Comparison of ENCODE assay signal across 30 cellular contexts in genomic region chr2:36301843-36302242, GRCh38.
"Had no signal": no experiment of that assay in that cellular context is flagged by ENCODE, and none has a peak within 500 bp of the region (broad histone marks: within the 10 kb centered on the region; RNA-seq: fewer than 3 reads in every experiment).

No MANE protein-coding gene starts in this region.

- ATAC-seq: activated CD8-positive, alpha-beta memory T cell treated with anti-CD3 and anti-CD28 coated beads, Interleukin-2, amount 10 ng/mL, durations not matched to agents 7 days and 5 days; activated naive CD4-positive, alpha-beta T cell treated with anti-CD3 and anti-CD28 coated beads, Interleukin-2, amount 50 U/mL, for 72 hours; activated T-cell treated with anti-CD3 and anti-CD28 coated beads, Interleukin-2, amount 50 U/mL, for 72 hours; body of pancreas; effector memory CD8-positive, alpha-beta T cell; foreskin keratinocyte; gastrocnemius medialis; heart left ventricle had no signal

- H3K27ac ChIP-seq: adrenal gland, body of pancreas, esophagus muscularis mucosa, foreskin keratinocyte, gastrocnemius medialis, heart left ventricle had no signal

- H3K4me1 ChIP-seq: adrenal gland, body of pancreas, esophagus muscularis mucosa, foreskin keratinocyte, gastrocnemius medialis, heart left ventricle had no signal

- H3K36me3 ChIP-seq: adrenal gland, esophagus muscularis mucosa, gastrocnemius medialis, heart left ventricle had no signal

- H3K27me3 Mint-ChIP-seq: activated CD4-positive, alpha-beta T cell treated with anti-CD3 and anti-CD28 coated beads, Interleukin-2, amount 10 ng/mL, durations not matched to agents 7 days and 5 days; activated CD8-positive, alpha-beta memory T cell treated with anti-CD3 and anti-CD28 coated beads, Interleukin-2, amount 10 ng/mL, durations not matched to agents 7 days and 5 days; activated naive CD4-positive, alpha-beta T cell treated with anti-CD3 and anti-CD28 coated beads, Interleukin-2, amount 10 ng/mL, durations not matched to agents 7 days and 5 days; activated T-cell treated with anti-CD3 and anti-CD28 coated beads, Interleukin-2, amount 50 U/mL, for 24 hours; effector memory CD8-positive, alpha-beta T cell had no signal

- H3K36me3 Mint-ChIP-seq: activated naive CD4-positive, alpha-beta T cell treated with anti-CD3 and anti-CD28 coated beads, Interleukin-2, amount 10 ng/mL, durations not matched to agents 7 days and 5 days had no signal

- DNase-seq: activated CD4-positive, alpha-beta memory T cell treated with anti-CD3 and anti-CD28 coated beads, Interleukin-2, amount 10 ng/mL, durations not matched to agents 7 days and 5 days; activated CD4-positive, alpha-beta T cell treated with anti-CD3 and anti-CD28 coated beads for 1 hour; activated CD4-positive, alpha-beta T cell treated with anti-CD3 and anti-CD28 coated beads for 4 hours; activated CD4-positive, alpha-beta T cell treated with anti-CD3 and anti-CD28 coated beads, Interleukin-2, amount 10 ng/mL, durations not matched to agents 7 days and 5 days; activated CD4-positive, alpha-beta T cell treated with anti-CD3 and anti-CD28 coated beads, Interleukin-2, amount 50 U/mL, for 4 hours; activated CD8-positive, alpha-beta memory T cell treated with anti-CD3 and anti-CD28 coated beads, Interleukin-2, amount 10 ng/mL, durations not matched to agents 7 days and 5 days; activated CD8-positive, alpha-beta memory T cell treated with anti-CD3 and anti-CD28 coated beads, Interleukin-2, amount 50 U/mL, for 4 hours; activated gamma-delta T cell; activated naive CD4-positive, alpha-beta T cell; activated naive CD4-positive, alpha-beta T cell treated with anti-CD3 and anti-CD28 coated beads, Interleukin-2, amount 10 ng/mL, durations not matched to agents 7 days and 5 days; activated T-cell treated with anti-CD3 and anti-CD28 coated beads for 4 hours; activated T-cell treated with anti-CD3 and anti-CD28 coated beads, Interleukin-2, amount 50 U/mL, for 24 hours; activated T-cell treated with anti-CD3 and anti-CD28 coated beads, Interleukin-2, amount 50 U/mL, for 72 hours; adrenal gland; amygdala; aorta; body of pancreas; caudate nucleus; cortex of kidney; dermis blood vessel endothelial cell; effector CD4-positive, alpha-beta T cell; effector memory CD8-positive, alpha-beta T cell; erythroblast; foreskin keratinocyte; gastrocnemius medialis; glutamatergic neuron; heart left ventricle; T-helper 2 cell had no signal

- H3K27me3 ChIP-seq: adrenal gland, body of pancreas, esophagus muscularis mucosa, gastrocnemius medialis, heart left ventricle had no signal

- H3K4me3 ChIP-seq: adrenal gland, body of pancreas, esophagus muscularis mucosa, gastrocnemius medialis, heart left ventricle had no signal

- H3K9me3 ChIP-seq: adrenal gland, body of pancreas, esophagus muscularis mucosa, gastrocnemius medialis, heart left ventricle had no signal

- H3K4me3 Mint-ChIP-seq: activated CD4-positive, alpha-beta memory T cell treated with anti-CD3 and anti-CD28 coated beads, Interleukin-2, amount 10 ng/mL, durations not matched to agents 7 days and 5 days; activated CD4-positive, alpha-beta T cell treated with anti-CD3 and anti-CD28 coated beads, Interleukin-2, amount 10 ng/mL, durations not matched to agents 7 days and 5 days; activated CD8-positive, alpha-beta memory T cell treated with anti-CD3 and anti-CD28 coated beads, Interleukin-2, amount 10 ng/mL, durations not matched to agents 7 days and 5 days; activated naive CD4-positive, alpha-beta T cell treated with anti-CD3 and anti-CD28 coated beads, Interleukin-2, amount 10 ng/mL, durations not matched to agents 7 days and 5 days; activated T-cell treated with anti-CD3 and anti-CD28 coated beads, Interleukin-2, amount 50 U/mL, for 24 hours; activated T-cell treated with anti-CD3 and anti-CD28 coated beads, Interleukin-2, amount 50 U/mL, for 72 hours; effector memory CD8-positive, alpha-beta T cell had no signal

- H3K27ac Mint-ChIP-seq: activated CD4-positive, alpha-beta memory T cell treated with anti-CD3 and anti-CD28 coated beads, Interleukin-2, amount 10 ng/mL, durations not matched to agents 7 days and 5 days; activated CD4-positive, alpha-beta T cell treated with anti-CD3 and anti-CD28 coated beads, Interleukin-2, amount 10 ng/mL, durations not matched to agents 7 days and 5 days; activated CD8-positive, alpha-beta memory T cell treated with anti-CD3 and anti-CD28 coated beads, Interleukin-2, amount 10 ng/mL, durations not matched to agents 7 days and 5 days; activated naive CD4-positive, alpha-beta T cell treated with anti-CD3 and anti-CD28 coated beads, Interleukin-2, amount 10 ng/mL, durations not matched to agents 7 days and 5 days; activated naive CD4-positive, alpha-beta T cell treated with anti-CD3 and anti-CD28 coated beads, Interleukin-2, amount 50 U/mL, for 72 hours; activated T-cell treated with anti-CD3 and anti-CD28 coated beads, Interleukin-2, amount 50 U/mL, for 24 hours; activated T-cell treated with anti-CD3 and anti-CD28 coated beads, Interleukin-2, amount 50 U/mL, for 72 hours had no signal
